ENCODE assay signal across 18 cellular contexts in the genomic region with DNA sequence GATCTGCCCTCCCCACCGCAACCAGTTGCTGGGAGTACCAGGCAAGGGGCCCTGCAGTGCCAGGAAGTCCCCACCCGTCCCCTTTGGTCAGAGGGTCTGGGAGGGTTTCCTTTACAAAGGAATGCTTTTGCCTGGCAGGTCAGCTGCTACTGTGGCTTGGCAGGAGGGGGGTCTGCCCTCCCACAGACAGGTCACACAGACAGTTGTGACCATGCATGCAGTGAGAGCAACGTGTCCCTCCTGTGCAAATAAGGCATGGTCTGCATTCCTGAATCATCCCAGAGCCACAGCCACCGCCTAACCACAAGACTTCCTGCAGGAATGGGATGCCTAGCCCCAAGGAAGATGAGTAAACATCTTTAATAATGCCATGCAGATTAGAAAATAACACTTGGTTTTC. TPM values are rescaled to one million over a fixed set of nuclear protein-coding genes. Genes with fewer than 3 reads are reported as not detected.
A peak's percentile ranks its signal among the peaks of the same experiment; 100 is the strongest.
DNase-seq lines count a peak whose midpoint lies in the region; ATAC-seq, FAIRE-seq and TF ChIP-seq lines count a peak whose summit lies in the region.
"Had no signal": no experiment of that assay in that cellular context is flagged by ENCODE, and none has a peak within 500 bp of the region (broad histone marks: within the 10 kb centered on the region; RNA-seq: fewer than 3 reads in every experiment).

No MANE protein-coding gene starts in this region.

- H3K9me3 Mint-ChIP-seq in activated CD8-positive, alpha-beta T cell treated with anti-CD3 and anti-CD28 coated beads, Interleukin-2, amount 10 ng/mL, durations not matched to agents 7 days and 5 days (ENCODE audit: insufficient read depth): no peaks in the 10 kb centered on the region
- no peaks in the 10 kb centered on the region for H3K9me3 Mint-ChIP-seq in activated CD8-positive, alpha-beta T cell treated with anti-CD3 and anti-CD28 coated beads for 36 hours
- H3K9me3 Mint-ChIP-seq in WTC11 (no peaks in the 10 kb centered on the region), HFFc6 (peaks cover 54% of the 10 kb centered on the region)
- H3K9me3 Mint-ChIP-seq: activated T-cell treated with anti-CD3 and anti-CD28 coated beads, Interleukin-2, amount 50 U/mL, for 72 hours had no signal

- peak overlapping the region; percentile 31 for H3K4me3 ChIP-seq in suprapubic skin

- 18% methylated on average over 4 of the region's 4 CpGs for WGBS in suprapubic skin

- H3K36me3 ChIP-seq in suprapubic skin: no peaks in the 10 kb centered on the region
- H3K36me3 ChIP-seq: upper lobe of right lung had no signal

- no peak overlapping the region for H3K27ac ChIP-seq in suprapubic skin
- H3K27ac ChIP-seq: upper lobe of right lung had no signal

- no peaks in the 10 kb centered on the region for H3K36me3 Mint-ChIP-seq in activated CD8-positive, alpha-beta T cell treated with anti-CD3 and anti-CD28 coated beads, Interleukin-2, amount 10 ng/mL, durations not matched to agents 7 days and 5 days (ENCODE audit: low read depth)
- H3K36me3 Mint-ChIP-seq in activated CD8-positive, alpha-beta T cell treated with anti-CD3 and anti-CD28 coated beads for 36 hours (ENCODE audit: low read depth): no peaks in the 10 kb centered on the region
- H3K36me3 Mint-ChIP-seq in WTC11 (no peaks in the 10 kb centered on the region), HFFc6 (ENCODE audit: low read depth) (no peaks in the 10 kb centered on the region)

- H3K4me1 Mint-ChIP-seq in activated CD8-positive, alpha-beta T cell treated with anti-CD3 and anti-CD28 coated beads, Interleukin-2, amount 10 ng/mL, durations not matched to agents 7 days and 5 days (ENCODE audit: low read depth): no peaks in the 10 kb centered on the region
- no peaks in the 10 kb centered on the region for H3K4me1 Mint-ChIP-seq in activated CD8-positive, alpha-beta T cell treated with anti-CD3 and anti-CD28 coated beads for 36 hours (ENCODE audit: low read depth)
- H3K4me1 Mint-ChIP-seq in WTC11 (peaks cover 35% of the 10 kb centered on the region), HFFc6 (ENCODE audit: low read depth) (no peaks in the 10 kb centered on the region)

- no peak for TF ChIP-seq POLR2A in suprapubic skin (IDR thresholded peaks at IDR 0.05)

- POLR2A ChIA-PET in activated CD8-positive, alpha-beta T cell treated with anti-CD3 and anti-CD28 coated beads, Interleukin-2, amount 10 ng/mL, durations not matched to agents 7 days and 5 days (lab: Charles Lee): no interaction called here
- POLR2A ChIA-PET in activated CD8-positive, alpha-beta T cell treated with anti-CD3 and anti-CD28 coated beads for 36 hours (lab: Charles Lee): interaction anchor here (0.7 kb wide), 1 partner anchor 18 kb away, joined by 4 read pairs; no protein-coding TSS in a partner anchor
- POLR2A ChIA-PET in WTC11 (lab: Charles Lee): no interaction called here

- ATAC-seq in activated CD8-positive, alpha-beta T cell treated with anti-CD3 and anti-CD28 coated beads, Interleukin-2, amount 10 ng/mL, durations not matched to agents 7 days and 5 days: no peak
- ATAC-seq in activated CD8-positive, alpha-beta T cell treated with anti-CD3 and anti-CD28 coated beads for 36 hours: no peak
- ATAC-seq in WTC11: peak; percentile 8
- ATAC-seq: activated CD4-positive, CD25-positive, alpha-beta regulatory T cell treated with anti-CD3 and anti-CD28 coated beads, Interleukin-2, amount 50 U/mL, for 24 hours; activated T-cell treated with anti-CD3 and anti-CD28 coated beads, Interleukin-2, amount 50 U/mL, for 72 hours; left colon had no signal

- no peak overlapping the region for H3K4me3 Mint-ChIP-seq in activated CD8-positive, alpha-beta T cell treated with anti-CD3 and anti-CD28 coated beads, Interleukin-2, amount 10 ng/mL, durations not matched to agents 7 days and 5 days
- no peak overlapping the region for H3K4me3 Mint-ChIP-seq in activated CD8-positive, alpha-beta T cell treated with anti-CD3 and anti-CD28 coated beads for 36 hours
- H3K4me3 Mint-ChIP-seq in WTC11 (peak overlapping the region; percentile 73), HFFc6 (no peak overlapping the region)
- H3K4me3 Mint-ChIP-seq: activated T-cell treated with anti-CD3 and anti-CD28 coated beads, Interleukin-2, amount 50 U/mL, for 72 hours had no signal

- H3K4me1 ChIP-seq in suprapubic skin: peaks cover 11% of the 10 kb centered on the region
- H3K4me1 ChIP-seq: upper lobe of right lung had no signal

- TF ChIP-seq CTCF in activated CD8-positive, alpha-beta T cell treated with anti-CD3 and anti-CD28 coated beads for 36 hours (IDR thresholded peaks at IDR 0.05): no peak
- TF ChIP-seq CTCF in WTC11 (IDR thresholded peaks at IDR 0.05) (no peak), suprapubic skin (IDR thresholded peaks at IDR 0.05) (no peak), HFFc6 (IDR thresholded peaks at IDR 0.05) (no peak)

- intact Hi-C loops in activated CD8-positive, alpha-beta T cell treated with anti-CD3 and anti-CD28 coated beads for 36 hours (cut with micrococcal nuclease): no loop called here

- H3K9me3 ChIP-seq in suprapubic skin: no peaks in the 10 kb centered on the region
- H3K9me3 ChIP-seq: upper lobe of right lung had no signal

- TF ChIP-seq EP300 in suprapubic skin (IDR thresholded peaks at IDR 0.05): no peak

- CTCF ChIA-PET in activated CD8-positive, alpha-beta T cell treated with anti-CD3 and anti-CD28 coated beads, Interleukin-2, amount 10 ng/mL, durations not matched to agents 7 days and 5 days (lab: Charles Lee): no interaction called here
- CTCF ChIA-PET in activated CD8-positive, alpha-beta T cell treated with anti-CD3 and anti-CD28 coated beads for 36 hours (lab: Charles Lee): no interaction called here
- CTCF ChIA-PET in WTC11 (lab: Charles Lee): interaction anchor here (2.3 kb wide), 1 partner anchor 226 kb away, joined by 17 read pairs; no protein-coding TSS in a partner anchor

- H3K27me3 ChIP-seq in suprapubic skin: peaks cover 38% of the 10 kb centered on the region

- H3K27me3 Mint-ChIP-seq in activated CD8-positive, alpha-beta T cell treated with anti-CD3 and anti-CD28 coated beads, Interleukin-2, amount 10 ng/mL, durations not matched to agents 7 days and 5 days (ENCODE audit: low read depth): peaks cover 42% of the 10 kb centered on the region
- peaks cover 41% of the 10 kb centered on the region for H3K27me3 Mint-ChIP-seq in activated CD8-positive, alpha-beta T cell treated with anti-CD3 and anti-CD28 coated beads for 36 hours
- peaks cover 48% of the 10 kb centered on the region for H3K27me3 Mint-ChIP-seq in WTC11 (ENCODE audit: low read depth)
- H3K27me3 Mint-ChIP-seq in HFFc6 (ENCODE audit: insufficient read depth): peaks cover 4% of the 10 kb centered on the region

- no peak for FAIRE-seq in HTR-8/SVneo (lab: Jason Lieb, UNC)
- FAIRE-seq: A204.1, D721Med had no signal

- peak; percentile 8 for DNase-seq in activated CD8-positive, alpha-beta T cell treated with anti-CD3 and anti-CD28 coated beads, Interleukin-2, amount 10 ng/mL, durations not matched to agents 7 days and 5 days
- DNase-seq in activated CD8-positive, alpha-beta T cell treated with anti-CD3 and anti-CD28 coated beads for 36 hours: no peak
- DNase-seq in WTC11 (ENCODE audit: low spot score) (no peak), iris pigment epithelial cell (ENCODE audit: low read depth) (peak; percentile 3), suprapubic skin (ENCODE audit: low spot score in 2 of 2) (no peak), DMS 273 treated with DMSO at 0.1 percent for 48 hours (lab: John Stamatoyannopoulos, UW) (no peak), HFFc6 (no peak), HTR-8/SVneo (ENCODE audit: insufficient read length, low spot score) (no peak)
- DNase-seq: activated T-cell treated with anti-CD3 and anti-CD28 coated beads, Interleukin-2, amount 50 U/mL, for 72 hours; dermis blood vessel endothelial cell; left colon; NCI-H1417; NCI-H82; nucleus accumbens had no signal

- H3K27ac Mint-ChIP-seq in activated CD8-positive, alpha-beta T cell treated with anti-CD3 and anti-CD28 coated beads, Interleukin-2, amount 10 ng/mL, durations not matched to agents 7 days and 5 days: no peak overlapping the region
- no peak overlapping the region for H3K27ac Mint-ChIP-seq in activated CD8-positive, alpha-beta T cell treated with anti-CD3 and anti-CD28 coated beads for 36 hours
- H3K27ac Mint-ChIP-seq in WTC11 (no peak overlapping the region), HFFc6 (no peak overlapping the region)
- H3K27ac Mint-ChIP-seq: activated T-cell treated with anti-CD3 and anti-CD28 coated beads, Interleukin-2, amount 50 U/mL, for 72 hours had no signal

TF ChIP-seq in WTC11, 78 proteins besides CTCF, POLR2A, EP300 and RAD21 (continues in another document):
- TF ChIP-seq, protein P1, sequence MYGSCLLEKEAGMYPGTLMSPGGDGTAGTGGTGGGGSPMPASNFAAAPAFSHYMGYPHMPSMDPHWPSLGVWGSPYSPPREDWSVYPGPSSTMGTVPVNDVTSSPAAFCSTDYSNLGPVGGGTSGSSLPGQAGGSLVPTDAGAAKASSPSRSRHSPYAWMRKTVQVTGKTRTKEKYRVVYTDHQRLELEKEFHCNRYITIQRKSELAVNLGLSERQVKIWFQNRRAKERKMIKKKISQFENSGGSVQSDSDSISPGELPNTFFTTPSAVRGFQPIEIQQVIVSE (CRISPR knock-in tag; IDR thresholded peaks at IDR 0.05; ENCODE audit: borderline replicate concordance): no peak
- TF ChIP-seq SOX15 (CRISPR knock-in tag; IDR thresholded peaks at IDR 0.05) (no peak), NFYB (CRISPR knock-in tag; conservative IDR thresholded peaks at IDR 0.05; ENCODE audit: low read depth) (no peak), ZNF671 (CRISPR knock-in tag; IDR thresholded peaks at IDR 0.05) (no peak), ZNF263 (CRISPR knock-in tag; IDR thresholded peaks at IDR 0.05; ENCODE audit: low read depth) (no peak), JUN (CRISPR knock-in tag; IDR thresholded peaks at IDR 0.05) (no peak), ATF3 (CRISPR knock-in tag; conservative IDR thresholded peaks at IDR 0.05) (no peak), MAX (CRISPR knock-in tag; IDR thresholded peaks at IDR 0.05) (no peak)

RNA-seq across cellular contexts. Expression of gene F13A1, which starts 0.4 kb away (rescaled TPM):
- not detected for total RNA-seq in activated CD8-positive, alpha-beta T cell treated with anti-CD3 and anti-CD28 coated beads, Interleukin-2, amount 10 ng/mL, durations not matched to agents 7 days and 5 days
- total RNA-seq in activated CD8-positive, alpha-beta T cell treated with anti-CD3 and anti-CD28 coated beads for 36 hours: not detected
- 1.0 to 1.3 TPM (median 1.1 TPM) in 3 replicates for total RNA-seq in WTC11 (2021)
- 10 to 100 TPM in 3 of 4 donors, 1 to 10 TPM in 1; 9.7 to 32.7 (median 17.2) TPM for total RNA-seq in suprapubic skin
- under 1 TPM in 1 of 6 experiments, not detected in 5; 0.06 TPM for total RNA-seq in HFFc6 (2021; fragmentation: NEBNext Ultra II Directional; extraction: Animal tissue kit (Norgen Biotek cat#: 25700))
- total RNA-seq: activated T-cell treated with anti-CD3 and anti-CD28 coated beads, Interleukin-2, amount 50 U/mL, for 72 hours; dermis blood vessel endothelial cell had no signal

Comparison
In these comparisons a context has a peak if more than half of its experiments do, and no peak if none do; other contexts are left out.
1. DNase-seq: peak in activated CD8-positive, alpha-beta T cell treated with anti-CD3 and anti-CD28 coated beads, Interleukin-2, amount 10 ng/mL, durations not matched to agents 7 days and 5 days (single experiment) and iris pigment epithelial cell (single experiment); none in activated CD8-positive, alpha-beta T cell treated with anti-CD3 and anti-CD28 coated beads for 36 hours (single experiment), WTC11 (single experiment), suprapubic skin (0 of 2), DMS 273 treated with DMSO at 0.1 percent for 48 hours (single experiment), HFFc6 (single experiment) and HTR-8/SVneo (single experiment).